In the genomic region with DNA sequence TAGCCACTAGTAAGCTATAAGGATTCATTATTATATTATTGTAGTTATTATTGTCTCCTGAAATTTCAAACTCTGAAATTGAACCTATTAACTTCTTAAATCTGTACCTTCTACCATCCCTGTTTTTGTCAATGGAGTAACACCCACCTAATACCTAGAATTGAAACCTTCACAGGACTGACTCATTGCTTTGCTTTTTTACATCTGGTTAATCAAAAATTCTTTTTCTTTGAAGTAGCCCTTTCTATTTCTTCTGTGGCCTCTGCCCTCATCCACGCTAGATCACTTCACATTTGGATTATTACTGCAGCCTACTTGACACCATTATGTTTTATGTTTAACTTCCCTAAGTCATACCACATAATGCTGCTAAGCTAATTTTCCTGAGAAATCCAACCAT, we compare ENCODE assay signal across 15 cellular contexts. TPM values are rescaled to one million over a fixed set of nuclear protein-coding genes. Genes with fewer than 3 reads are reported as not detected.
A peak's percentile ranks its signal among the peaks of the same experiment; 100 is the strongest.
DNase-seq lines count a peak whose midpoint lies in the region; ATAC-seq, FAIRE-seq and TF ChIP-seq lines count a peak whose summit lies in the region.
"Had no signal": no experiment of that assay in that cellular context is flagged by ENCODE, and none has a peak within 500 bp of the region (broad histone marks: within the 10 kb centered on the region; RNA-seq: fewer than 3 reads in every experiment).

No MANE protein-coding gene starts in this region.

- WGBS in GM12878 (ENCODE audit: insufficient coverage, insufficient replicate concordance, low lambda C conversion rate, missing lambda C conversion rate), result 0% methylated on average over 1 of the region's 1 CpG

- no peak for TF ChIP-seq POLR2A in GM12878 (IDR thresholded peaks at IDR 0.05; ENCODE audit: low read depth, low read length)

- POLR2A ChIA-PET in GM12878 (lab: Charles Lee), result interaction anchor here (0.7 to 1.3 kb wide), 5 partner anchors 10 to 307 kb away, joined by 3 to 6 read pairs (median 4); no protein-coding TSS in a partner anchor
- POLR2A ChIA-PET in CD8-positive, alpha-beta T cell (lab: Charles Lee), result interaction anchor here (0.6 kb wide), 1 partner anchor 142 kb away, joined by 3 read pairs; no protein-coding TSS in a partner anchor

- TF ChIP-seq RAD21 in GM12878 (IDR thresholded peaks at IDR 0.05; ENCODE audit: insufficient read depth, low read depth, low read length), result no peak

- DNase-seq in GM12878 (ENCODE audit: low read depth, low spot score) (no peak), ACHN (no peak), 8988T (no peak), left lung (no peak)
- DNase-seq in CD8-positive, alpha-beta T cell, result no peak
- DNase-seq: activated CD4-positive, alpha-beta T cell treated with anti-CD3 and anti-CD28 coated beads, Interleukin-2, amount 50 U/mL, for 1 hour; brain microvascular endothelial cell; hypothalamus; KG1; mucosa of descending colon; NCI-H2227 treated with DMSO at 0.1 percent for 48 hours had no signal

- no peaks in the 10 kb centered on the region for H3K9me3 Mint-ChIP-seq in CD8-positive, alpha-beta T cell

- H3K4me3 ChIP-seq in GM12878 (no peak overlapping the region), left lung (no peak overlapping the region)
- H3K4me3 ChIP-seq in CD8-positive, alpha-beta T cell (ENCODE audit: low read depth, low read length), result no peak overlapping the region
- H3K4me3 ChIP-seq: mucosa of descending colon had no signal

- intact Hi-C loops in GM12878 (cut with micrococcal nuclease; ENCODE audit: unreplicated experiment), result no loop called here
- intact Hi-C loops in CD8-positive, alpha-beta T cell (cut with DNase I, micrococcal nuclease), result no loop called here
- intact Hi-C loops in left lung (cut with DNase I), result no loop called here

- H3K36me3 ChIP-seq in GM12878 (ENCODE audit: control insufficient read depth in 2 of 2, insufficient read depth in 2 of 2, low read length in 1 of 2), result peaks cover 0 to 18% of the 10 kb centered on the region in 2 experiments; a peak in 3 of 4 replicates
- H3K36me3 ChIP-seq in CD8-positive, alpha-beta T cell (ENCODE audit: insufficient read depth, low read length), result peaks cover 6% of the 10 kb centered on the region
- peaks cover 0 to 80% of the 10 kb centered on the region in 2 donors for H3K36me3 ChIP-seq in left lung

- H3K27me3 ChIP-seq in GM12878 (replicated peaks in 1 of 2; ENCODE audit: control insufficient read depth in 2 of 2, insufficient read depth in 2 of 2, low read length in 1 of 2) (no peaks in the 10 kb centered on the region), left lung (no peaks in the 10 kb centered on the region)
- no peaks in the 10 kb centered on the region for H3K27me3 ChIP-seq in CD8-positive, alpha-beta T cell (ENCODE audit: insufficient read depth, low read length)
- H3K27me3 ChIP-seq: brain microvascular endothelial cell had no signal

- peaks cover 3% of the 10 kb centered on the region for H3K4me1 Mint-ChIP-seq in CD8-positive, alpha-beta T cell (ENCODE audit: low read depth)

- ATAC-seq in GM18508 (IDR thresholded peaks at IDR 0.05; ENCODE audit: insufficient read depth, unreplicated experiment) (peak; percentile 70), GM21390 (IDR thresholded peaks at IDR 0.05; ENCODE audit: unreplicated experiment) (peak; percentile 73), HG03159 (IDR thresholded peaks at IDR 0.05; ENCODE audit: unreplicated experiment) (peak; percentile 74), GM12878 (peak; percentile 83), left lung (no peak)
- ATAC-seq in CD8-positive, alpha-beta T cell, result no peak
- ATAC-seq: mucosa of descending colon had no signal

- H3K9ac ChIP-seq in GM12878 (ENCODE audit: control insufficient read depth, insufficient read depth, low read length), result no peak overlapping the region

- H3K4me1 ChIP-seq in GM12878 (ENCODE audit: control insufficient read depth, insufficient read depth, low read length) (no peaks in the 10 kb centered on the region), left lung (no peaks in the 10 kb centered on the region)
- H3K4me1 ChIP-seq in CD8-positive, alpha-beta T cell (ENCODE audit: insufficient read depth, low read length), result no peaks in the 10 kb centered on the region

- peaks cover 54% of the 10 kb centered on the region for H3K36me3 Mint-ChIP-seq in CD8-positive, alpha-beta T cell

- CTCF ChIA-PET in GM12878 (lab: Yijun Ruan, JAX), result interaction anchor here (1.4 kb wide), 1 partner anchor 12 kb away, joined by 3 read pairs; no protein-coding TSS in a partner anchor
- CTCF ChIA-PET in CD8-positive, alpha-beta T cell (lab: Charles Lee), result interaction anchor here (1.3 kb wide), 1 partner anchor 10 kb away, joined by 3 read pairs; no protein-coding TSS in a partner anchor

- BruUV-seq in GM12878 (replicated peaks; lab: Mats Ljungman, UMichigan), result no TSS peak

- H4K20me1 ChIP-seq in GM12878 (ENCODE audit: control insufficient read depth, insufficient read depth), result no peaks in the 10 kb centered on the region

- H3K9me3 ChIP-seq in GM12878 (replicated peaks; ENCODE audit: control insufficient read depth, insufficient read depth, low read length), result no peaks in the 10 kb centered on the region
- no peaks in the 10 kb centered on the region for H3K9me3 ChIP-seq in CD8-positive, alpha-beta T cell (ENCODE audit: low read length)
- no peaks in the 10 kb centered on the region for H3K9me3 ChIP-seq in left lung
- H3K9me3 ChIP-seq: mucosa of descending colon had no signal

- no peak overlapping the region for H3K4me2 ChIP-seq in GM12878 (ENCODE audit: control insufficient read depth, insufficient read depth)

- TF ChIP-seq EP300 in GM12878 (IDR thresholded peaks at IDR 0.05; ENCODE audit: borderline replicate concordance in 1 of 2, control insufficient read depth in 1 of 2, low read depth in 2 of 2, low read length in 2 of 2), result no peak

- H3K27me3 Mint-ChIP-seq in CD8-positive, alpha-beta T cell (ENCODE audit: low read depth), result no peaks in the 10 kb centered on the region

- no peak overlapping the region for H3K4me3 Mint-ChIP-seq in CD8-positive, alpha-beta T cell

- H3K27ac ChIP-seq in GM12878 (ENCODE audit: control insufficient read depth, insufficient read depth), result no peak overlapping the region
- no peak overlapping the region for H3K27ac ChIP-seq in CD8-positive, alpha-beta T cell (ENCODE audit: low read depth, low read length)
- H3K27ac ChIP-seq in left lung, result no peak overlapping the region
- H3K27ac ChIP-seq: brain microvascular endothelial cell had no signal

- in situ Hi-C loops in GM12878 (cut with MboI), result no loop called here
- in situ Hi-C loops in ACHN (cut with HindIII; ENCODE audit: low pct_ligation_motif_present, low pct_unique_long_range_greater_than_20kb, low sequenced_read_pairs), result no loop called here

- H2AFZ ChIP-seq in GM12878 (ENCODE audit: control insufficient read depth, low read depth, low read length), result no peak overlapping the region

- no peak overlapping the region for H3K27ac Mint-ChIP-seq in CD8-positive, alpha-beta T cell

- RAD21 ChIA-PET in GM12878 (lab: Charles Lee; ENCODE audit: unreplicated experiment), result no interaction called here

- SMC1A ChIA-PET in GM12878 (lab: Charles Lee; ENCODE audit: uncharacterized antibody, unreplicated experiment), result interaction anchor here (0.6 to 1.2 kb wide), 2 partner anchors 59 to 181 kb away, joined by 3 read pairs; no protein-coding TSS in a partner anchor

- H3K79me2 ChIP-seq in GM12878 (ENCODE audit: control insufficient read depth, insufficient read depth, low read length), result no peaks in the 10 kb centered on the region; the same call in 1 of the 2 replicates

- FAIRE-seq in GM12878 (lab: Jason Lieb, UNC), result no peak
- FAIRE-seq: endothelial cell of umbilical vein had no signal

- TF ChIP-seq CTCF in GM12878 (IDR thresholded peaks at IDR 0.05 in 2 of 3, conservative IDR thresholded peaks at IDR 0.05 in 1 of 3; ENCODE audit: control insufficient read depth in 2 of 3, extremely low read depth in 1 of 3, insufficient read depth in 1 of 3, low read depth in 3 of 3, low read length in 3 of 3) (no peak), left lung (IDR thresholded peaks at IDR 0.05) (no peak)
- no peak for TF ChIP-seq CTCF in CD8-positive, alpha-beta T cell (IDR thresholded peaks at IDR 0.05)

RNA-seq across cellular contexts. Expression of gene RBM27, which starts 35.6 kb away (rescaled TPM):
- total RNA-seq in GM12878 (2013; cell fraction: nucleolus; rRNA removed), result 66.2 and 79.0 TPM in 2 replicates
- total RNA-seq in GM12878 (2014; rRNA removed), result 20.9 and 26.3 TPM in 2 replicates
- 33.9 and 34.7 TPM in 2 replicates for total RNA-seq in GM12878 (2014; rRNA removed; fragmentation: Illumina TruSeq; extraction: Trizol)
- 18.5 and 20.2 TPM in 2 replicates for total RNA-seq in GM12878 (2021)
- polyA plus RNA-seq in GM12878 (2011; ENCODE audit: low read depth), result 6.1 TPM
- polyA plus RNA-seq in GM12878 (2011; rRNA removed), result 25.1 and 27.1 TPM in 2 replicates
- polyA plus RNA-seq in GM12878 (2011; cell fraction: cytosol; rRNA removed), result 10.0 and 18.3 TPM in 2 replicates
- polyA plus RNA-seq in GM12878 (2011; cell fraction: nucleus; rRNA removed), result 13.8 and 17.2 TPM in 2 replicates
- 9.4 and 10.5 TPM in 2 replicates for polyA plus RNA-seq in GM12878 (2012)
- polyA plus RNA-seq in GM12878 (2014; fragmentation: Illumina TruSeq; extraction: Trizol), result 23.9 and 28.5 TPM in 2 replicates
- 1 to 10 TPM; 5.8 to 6.9 TPM for polyA plus RNA-seq in GM12878 (2014; fragmentation: Nextera tagmentation; extraction: Ambion mirVana)
- polyA plus RNA-seq in GM12878 (2014; rRNA removed), result 12.2 and 13.5 TPM in 2 replicates
- polyA plus RNA-seq in GM12878 (2016; fragmentation: Nextera tagmentation; extraction: Ambion mirVana), result 1 to 10 TPM; 6.2 to 6.8 TPM
- 121 and 258 TPM in 2 replicates for polyA minus RNA-seq in GM12878 (2011; rRNA and poly(A)+ RNA removed)
- 47.0 and 59.2 TPM in 2 replicates for polyA minus RNA-seq in GM12878 (2011; cell fraction: cytosol; rRNA and poly(A)+ RNA removed)
- polyA minus RNA-seq in GM12878 (2011; cell fraction: nucleus; rRNA and poly(A)+ RNA removed), result 30.7 and 58.6 TPM in 2 replicates
- 10 to 100 TPM; 35.8 to 36.8 TPM for total RNA-seq in CD8-positive, alpha-beta T cell
- 10 to 100 TPM; 12.3 to 15.4 TPM for total RNA-seq in left lung

RNA-seq across cellular contexts. Expression of gene LARS1, which starts 56.5 kb away (rescaled TPM):
- total RNA-seq in GM12878 (2013; cell fraction: nucleolus; rRNA removed), result 252 and 270 TPM in 2 replicates
- total RNA-seq in GM12878 (2014; rRNA removed) (64.9 and 67.8 TPM in 2 replicates), GM12878 (2014; rRNA removed; fragmentation: Illumina TruSeq; extraction: Trizol) (94.6 and 96.3 TPM in 2 replicates), GM12878 (2021) (80.5 and 84.4 TPM in 2 replicates), left lung (100 to 1,000 TPM in 1 of 2 donors, 10 to 100 TPM in 1; 67.4 to 114 TPM)
- 46.5 TPM for polyA plus RNA-seq in GM12878 (2011; ENCODE audit: low read depth)
- polyA plus RNA-seq in GM12878 (2011; rRNA removed) (25.5 and 32.8 TPM in 2 replicates), GM12878 (2014; fragmentation: Illumina TruSeq; extraction: Trizol) (82.3 and 105 TPM in 2 replicates), GM12878 (2014; fragmentation: Nextera tagmentation; extraction: Ambion mirVana) (10 to 100 TPM; 70.9 to 74.1 TPM), GM12878 (2014; rRNA removed) (47.4 and 50.1 TPM in 2 replicates), GM12878 (2016; fragmentation: Nextera tagmentation; extraction: Ambion mirVana) (100 to 1,000 TPM; 109 to 114 TPM)
- polyA plus RNA-seq in GM12878 (2011; cell fraction: cytosol; rRNA removed), result 11.9 and 18.3 TPM in 2 replicates
- polyA plus RNA-seq in GM12878 (2011; cell fraction: nucleus; rRNA removed), result 24.4 and 40.7 TPM in 2 replicates
- polyA plus RNA-seq in GM12878 (2012), result 64.7 and 68.5 TPM in 2 replicates
- 23.9 and 47.3 TPM in 2 replicates for polyA minus RNA-seq in GM12878 (2011; rRNA and poly(A)+ RNA removed)
- 18.0 and 23.8 TPM in 2 replicates for polyA minus RNA-seq in GM12878 (2011; cell fraction: cytosol; rRNA and poly(A)+ RNA removed)
- polyA minus RNA-seq in GM12878 (2011; cell fraction: nucleus; rRNA and poly(A)+ RNA removed), result 13.5 and 26.2 TPM in 2 replicates
- 10 to 100 TPM; 24.0 to 26.6 TPM for total RNA-seq in CD8-positive, alpha-beta T cell

Comparison
In these comparisons a context has a peak if more than half of its experiments do, and no peak if none do; other contexts are left out.
1. ATAC-seq: peak in GM18508 (single experiment), GM21390 (single experiment), HG03159 (single experiment) and GM12878 (single experiment); none in CD8-positive, alpha-beta T cell (single experiment) and left lung (single experiment).